Comparison of ENCODE assay signal across 1 cellular context in genomic region chr3:101753386-101754113, GRCh38.
TF ChIP-seq lines count a peak whose summit lies in the region.

No MANE protein-coding gene starts in this region.

TF ChIP-seq in HepG2, 621 proteins besides CTCF, POLR2A, EP300 and RAD21:
- TF ChIP-seq ZBTB33 (CRISPR knock-in tag; IDR thresholded peaks at IDR 0.05), result 0 out of 2 replicates have a peak, but pooled peaks have one; percentile 8
